Comparison of ENCODE assay signal across 1 cellular context in genomic region chr22:20952544-20953341, GRCh38.
TF ChIP-seq lines count a peak whose summit lies in the region.

No MANE protein-coding gene starts in this region.

TF ChIP-seq in K562, 482 proteins besides CTCF, POLR2A, EP300 and RAD21 (continued from another document):
- TF ChIP-seq ZNF445 (CRISPR knock-in tag; IDR thresholded peaks at IDR 0.05; ENCODE audit: low read depth) (0 out of 2 replicates have a peak, but pooled peaks have one; percentile 43), PRDM10 (IDR thresholded peaks at IDR 0.05; ENCODE audit: partially characterized antibody) (no peak), ZNF217 (CRISPR knock-in tag; IDR thresholded peaks at IDR 0.05) (0 out of 2 replicates have a peak, but pooled peaks have one; percentile 41), OTX1 (CRISPR knock-in tag; IDR thresholded peaks at IDR 0.05) (0 out of 2 replicates have a peak, but pooled peaks have one; percentile 17), HDAC2 (IDR thresholded peaks at IDR 0.05) (no peak), ZNF224 (CRISPR knock-in tag; IDR thresholded peaks at IDR 0.05) (0 out of 2 replicates have a peak, but pooled peaks have one; percentile 53), TCF15 (CRISPR knock-in tag; IDR thresholded peaks at IDR 0.05) (no peak), WHSC1 (IDR thresholded peaks at IDR 0.05; ENCODE audit: low read length) (peak; percentile 96), FOXK1 (CRISPR knock-in tag; IDR thresholded peaks at IDR 0.05; ENCODE audit: borderline replicate concordance) (peak; percentile 72; the same call in 1 of the 2 replicates), ETV5 (CRISPR knock-in tag; IDR thresholded peaks at IDR 0.05; ENCODE audit: low read depth) (0 out of 2 replicates have a peak, but pooled peaks have one; percentile 19), ZNF740 (CRISPR knock-in tag; IDR thresholded peaks at IDR 0.05) (peak; percentile 32; the same call in 1 of the 2 replicates), ZNF740 (tag; IDR thresholded peaks at IDR 0.05) (no peak), SUPT5H (IDR thresholded peaks at IDR 0.05) (peak; percentile 45; the same call in 1 of the 2 replicates), CHD7 (IDR thresholded peaks at IDR 0.05; ENCODE audit: low read depth, low read length) (peak; percentile 54), MTA3 (IDR thresholded peaks at IDR 0.05; ENCODE audit: borderline replicate concordance) (0 out of 2 replicates have a peak, but pooled peaks have one; percentile 12), ZNF197 (CRISPR knock-in tag; IDR thresholded peaks at IDR 0.05; ENCODE audit: low read depth) (no peak), CGGBP1 (CRISPR knock-in tag; IDR thresholded peaks at IDR 0.05) (peak; percentile 25; the same call in 1 of the 2 replicates), KLF6 (CRISPR knock-in tag; IDR thresholded peaks at IDR 0.05; ENCODE audit: borderline replicate concordance) (0 out of 2 replicates have a peak, but pooled peaks have one; percentile 16), KAT2B (IDR thresholded peaks at IDR 0.05; ENCODE audit: low read depth, low read length) (no peak), ZNF140 (CRISPR knock-in tag; IDR thresholded peaks at IDR 0.05) (peak; percentile 30; the same call in 1 of the 2 replicates), TEAD4 (IDR thresholded peaks at IDR 0.05; ENCODE audit: low read length) (no peak), TEAD4 (CRISPR knock-in tag; IDR thresholded peaks at IDR 0.05; ENCODE audit: borderline replicate concordance) (0 out of 2 replicates have a peak, but pooled peaks have one; percentile 8)
